ENCODE assay signal across 1 cellular context in genomic region chr14:36321004-36321381, GRCh38.
TF ChIP-seq lines count a peak whose summit lies in the region.

No MANE protein-coding gene starts in this region.

TF ChIP-seq in HepG2, 621 proteins besides CTCF, POLR2A, EP300 and RAD21 (continued from another document):
- TF ChIP-seq ZNF354B (CRISPR knock-in tag; IDR thresholded peaks at IDR 0.05) (peak; percentile 15; the same call in 1 of the 2 replicates), ZNF766 (CRISPR knock-in tag; IDR thresholded peaks at IDR 0.05; ENCODE audit: borderline replicate concordance) (0 out of 2 replicates have a peak, but pooled peaks have one; percentile 39), MED13 (CRISPR knock-in tag; IDR thresholded peaks at IDR 0.05) (peak; percentile 71; the same call in 1 of the 2 replicates), ZSCAN5A (CRISPR knock-in tag; IDR thresholded peaks at IDR 0.05; ENCODE audit: borderline replicate concordance) (0 out of 2 replicates have a peak, but pooled peaks have one; percentile 9), ARNTL (CRISPR knock-in tag; IDR thresholded peaks at IDR 0.05) (peak; percentile 42; the same call in 1 of the 2 replicates), ZFP90 (CRISPR knock-in tag; IDR thresholded peaks at IDR 0.05; ENCODE audit: borderline replicate concordance) (0 out of 2 replicates have a peak, but pooled peaks have one; percentile 10), ZNF512 (CRISPR knock-in tag; IDR thresholded peaks at IDR 0.05) (0 out of 2 replicates have a peak, but pooled peaks have one; percentile 29), KLF12 (CRISPR knock-in tag; IDR thresholded peaks at IDR 0.05; ENCODE audit: borderline replicate concordance) (peak; percentile 31; the same call in 1 of the 2 replicates), BRCA1 (CRISPR knock-in tag; IDR thresholded peaks at IDR 0.05) (peak; percentile 87; the same call in 1 of the 2 replicates), ZNF232 (CRISPR knock-in tag; IDR thresholded peaks at IDR 0.05; ENCODE audit: borderline replicate concordance) (peak; percentile 30; the same call in 1 of the 2 replicates)
TF ChIP-seq in HepG2: peak in this region for 47; not testable (repeated sequence) for 574.
